ENCODE assay signal across 9 cellular contexts in the genomic region with DNA sequence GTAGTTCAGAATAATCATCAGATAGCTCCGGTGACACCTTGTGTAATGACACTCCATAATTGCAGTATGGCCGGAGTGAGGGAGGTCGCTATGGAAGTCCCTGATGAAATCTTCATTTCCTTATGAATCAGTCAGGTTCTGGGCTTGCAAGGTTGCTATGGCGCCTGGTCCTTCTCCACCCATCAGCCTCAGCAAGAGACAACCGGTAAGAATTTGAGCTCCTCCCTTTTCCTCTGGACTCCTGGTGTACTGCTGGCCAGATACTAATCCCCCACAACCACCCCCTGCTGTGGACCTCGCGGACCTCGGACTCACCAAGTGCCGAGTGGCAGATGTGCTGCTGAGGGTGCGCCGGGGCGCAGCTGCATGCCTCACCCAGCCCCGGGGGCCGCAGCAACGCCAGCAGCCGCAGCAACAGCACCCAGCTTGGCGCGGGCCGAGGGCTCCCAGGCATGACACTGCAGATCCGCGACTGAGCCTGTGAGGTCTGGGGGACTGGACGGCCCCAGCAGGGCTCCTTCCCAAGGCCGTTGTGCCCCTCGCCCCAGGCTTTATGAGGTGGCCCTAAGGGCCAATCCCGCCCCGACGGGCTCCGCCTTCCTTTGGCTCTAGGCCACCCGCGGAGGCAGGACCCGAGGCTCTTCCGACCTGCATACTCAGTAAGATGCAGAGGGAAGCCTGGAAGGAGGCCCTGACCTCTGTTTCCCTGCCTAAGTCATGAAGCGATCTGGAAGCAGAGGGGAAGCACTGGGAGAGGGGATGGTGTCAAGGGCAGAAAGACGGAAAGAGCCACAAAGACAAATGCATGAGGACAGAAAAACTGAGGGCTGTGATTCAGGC. TPM values are rescaled to one million over a fixed set of nuclear protein-coding genes. Genes with fewer than 3 reads are reported as not detected.
DNase-seq lines count a peak whose midpoint lies in the region; ATAC-seq and TF ChIP-seq lines count a peak whose summit lies in the region.
"Had no signal": no experiment of that assay in that cellular context is flagged by ENCODE, and none has a peak within 500 bp of the region (broad histone marks: within the 10 kb centered on the region; RNA-seq: fewer than 3 reads in every experiment).

A gene (minus strand): TSS at position 526 of the 840 bp plus-strand sequence. CDS start 72 bp downstream, at position 454.

- POLR2A ChIA-PET in PC-9 (lab: Charles Lee; ENCODE audit: unreplicated experiment), result interaction anchor here (0.5 to 0.7 kb wide), 5 partner anchors 13 to 559 kb away, joined by 3 to 11 read pairs (median 4); no protein-coding TSS in a partner anchor

- TF ChIP-seq POLR2A in ovary (IDR thresholded peaks at IDR 0.05), result no peak

- no peaks in the 10 kb centered on the region for H3K9me3 Mint-ChIP-seq in CD14-positive monocyte

- H4K20me1 ChIP-seq in PC-9 (ENCODE audit: insufficient read depth), result no peaks in the 10 kb centered on the region

- 10 to 13% (median 11%) methylated on average over 23 to 34 of the region's 34 CpGs for WGBS in ovary, 3 donors

- H3K9me2 ChIP-seq in PC-9 (ENCODE audit: insufficient read depth), result no peaks in the 10 kb centered on the region

- peak within 1 kb of the TSS; percentile 71 to 93 for H3K4me3 Mint-ChIP-seq in CD14-positive monocyte

- no peak for TF ChIP-seq EP300 in ovary (IDR thresholded peaks at IDR 0.05)

- DNase-seq in CD14-positive monocyte (ENCODE audit: low spot score), result peak; percentile 74
- peak; percentile 76 to 91 for DNase-seq in PC-9
- DNase-seq in foreskin fibroblast, result peak; percentile 62 to 83
- peak in 4 of 5 donors; percentile 24 to 54 (median 40) for DNase-seq in ovary

- peaks cover 42% of the 10 kb centered on the region for H3K4me1 ChIP-seq in PC-9 (replicated peaks; ENCODE audit: insufficient read depth)
- peaks cover 3% of the 10 kb centered on the region for H3K4me1 ChIP-seq in ovary (ENCODE audit: insufficient read depth)

- CTCF ChIA-PET in PC-9 (lab: Charles Lee), result interaction anchor here (0.7 kb wide), 1 partner anchor 17 kb away, joined by 4 read pairs; no protein-coding TSS in a partner anchor

- H3K27me3 Mint-ChIP-seq in CD14-positive monocyte (ENCODE audit: low read depth in 3 of 3), result peaks cover 11 to 24% (median 17%) of the 10 kb centered on the region in 3 donors

- H3K36me3 ChIP-seq in PC-9 (ENCODE audit: low read depth) (peaks cover 13% of the 10 kb centered on the region; the same call in 1 of the 2 replicates), ovary (no peaks in the 10 kb centered on the region)

- H3K27me3 ChIP-seq in PC-9 (ENCODE audit: insufficient read depth, low read depth) (no peaks in the 10 kb centered on the region), ovary (no peaks in the 10 kb centered on the region)

- peak within 1 kb of the TSS; percentile 83 for H3K4me2 ChIP-seq in PC-9

- no TSS peak for BruUV-seq in PC-9 (replicated peaks; lab: Mats Ljungman, UMichigan)

- H3K27ac ChIP-seq in PC-9 (peak within 1 kb of the TSS; percentile 84), ovary (no peak within 1 kb of the TSS)

- TF ChIP-seq CTCF in CD14-positive monocyte (IDR thresholded peaks at IDR 0.05), result no peak
- no peak for TF ChIP-seq CTCF in PC-9 (conservative IDR thresholded peaks at IDR 0.05)
- TF ChIP-seq CTCF in foreskin fibroblast (IDR thresholded peaks at IDR 0.05; ENCODE audit: low read depth, low read length), result no peak
- TF ChIP-seq CTCF in ovary (IDR thresholded peaks at IDR 0.05), result no peak

- peak within 1 kb of the TSS; percentile 57 for H3K4me3 ChIP-seq in PC-9
- H3K4me3 ChIP-seq in foreskin fibroblast (ENCODE audit: low read depth in 1 of 2, low read length in 2 of 2), result peak within 1 kb of the TSS; percentile 41 to 43
- peak within 1 kb of the TSS; percentile 36 for H3K4me3 ChIP-seq in ovary

- intact Hi-C loops in CD14-positive monocyte (cut with micrococcal nuclease) (no loop called here), PC-9 (cut with micrococcal nuclease; ENCODE audit: unreplicated experiment) (loop anchor here (2.0 kb wide), 1 partner anchor 64 kb away; no protein-coding TSS in a partner anchor), ovary (cut with DNase I) (no loop called here)

- peak within 1 kb of the TSS in 6 of 7 donors; percentile 4 to 75 (median 32) for H3K27ac Mint-ChIP-seq in CD14-positive monocyte

- peak within 1 kb of the TSS; percentile 73 for H2AFZ ChIP-seq in PC-9

- H3K9me3 ChIP-seq in PC-9 (ENCODE audit: insufficient read depth, low read depth) (no peaks in the 10 kb centered on the region), ovary (no peaks in the 10 kb centered on the region)

- H3K36me3 Mint-ChIP-seq in CD14-positive monocyte, result no peaks in the 10 kb centered on the region

- peaks cover 41% of the 10 kb centered on the region for H3F3A ChIP-seq in PC-9 (ENCODE audit: insufficient read depth, low read depth)

- no peak for ATAC-seq in HG02840 (IDR thresholded peaks at IDR 0.05; ENCODE audit: low FRiP score, unreplicated experiment)
- ATAC-seq in GM18517 (IDR thresholded peaks at IDR 0.05; ENCODE audit: unreplicated experiment), result no peak
- no peak for ATAC-seq in GM19397 (IDR thresholded peaks at IDR 0.05; ENCODE audit: unreplicated experiment)
- ATAC-seq in HG02852 (IDR thresholded peaks at IDR 0.05; ENCODE audit: unreplicated experiment), result no peak

- peaks cover 15% of the 10 kb centered on the region for H3K4me1 Mint-ChIP-seq in CD14-positive monocyte

- H3K79me2 ChIP-seq in PC-9 (ENCODE audit: low read depth), result 0 out of 2 replicates have a peak, but pooled peaks cover 12% of the 10 kb centered on the region

RNA-seq across cellular contexts. Expression of the gene that starts here (rescaled TPM):
- polyA plus RNA-seq in CD14-positive monocyte, result not detected
- 15.5 and 19.0 TPM in 2 replicates for total RNA-seq in PC-9 (2021)
- 10 to 100 TPM in 1 of 7 donors, 1 to 10 TPM in 6; 1.1 to 11.8 (median 4.2) TPM for total RNA-seq in ovary
- 1 to 10 TPM; 4.3 to 5.8 TPM for polyA plus RNA-seq in ovary
- total RNA-seq: T-helper 2 cell treated with Interferon-gamma antibody and Interleukin-4, amounts not matched to agents 100 ng/mL and 5 ng/mL, for 36 hours had no signal

Comparison
In these comparisons a context has a peak if more than half of its experiments do, and no peak if none do; other contexts are left out.
1. RNA of the gene that starts here (polyA plus RNA-seq): 4.3 to 5.8 TPM in ovary; not detected in CD14-positive monocyte; every median in the first group is over 4 times any median in the second.
2. Peak in DNase-seq in CD14-positive monocyte; RNA of the gene not detected or under 1 TPM.
3. Peak in every context shown above with its lines, with median percentiles within 50 percentile points of each other: DNase-seq and H3K4me3 ChIP-seq.